ENCODE assay signal across 6 cellular contexts in genomic region chr11:65524010-65524746, GRCh38. TPM values are rescaled to one million over a fixed set of nuclear protein-coding genes. Genes with fewer than 3 reads are reported as not detected.
DNase-seq lines count a peak whose midpoint lies in the region; ATAC-seq and TF ChIP-seq lines count a peak whose summit lies in the region.

No MANE protein-coding gene starts in this region.

- H3K4ac ChIP-seq in trophoblast cell (ENCODE audit: low read depth, low read length), result no peak overlapping the region

- intact Hi-C loops in colonic mucosa (cut with DNase I), result no loop called here

- no peak overlapping the region for H2BK5ac ChIP-seq in trophoblast cell (ENCODE audit: low read depth, low read length, poor library complexity)

- H3K18ac ChIP-seq in trophoblast cell (ENCODE audit: low read length), result no peak overlapping the region

- H3K4me1 ChIP-seq in KMS-11 (ENCODE audit: low read depth, poor library complexity, severe bottlenecking), result peaks cover 4% of the 10 kb centered on the region
- H3K4me1 ChIP-seq in colonic mucosa, result peaks cover 13% of the 10 kb centered on the region
- H3K4me1 ChIP-seq in trophoblast cell (ENCODE audit: control insufficient read depth in 1 of 2, insufficient read depth in 2 of 2, low read length in 2 of 2), result peaks cover 14 to 22% of the 10 kb centered on the region in 2 experiments

- no peak overlapping the region for H2BK120ac ChIP-seq in trophoblast cell (ENCODE audit: insufficient read depth, low read length, poor library complexity)

- peak overlapping the region; percentile 60 for H3K4me2 ChIP-seq in KMS-11
- peak overlapping the region; percentile 53 for H3K4me2 ChIP-seq in trophoblast cell (ENCODE audit: low read length)

- no peaks in the 10 kb centered on the region for H4K20me1 ChIP-seq in KMS-11 (ENCODE audit: insufficient read depth)

- H3K27me3 ChIP-seq in KMS-11 (ENCODE audit: insufficient read depth, low read depth) (peaks cover 4% of the 10 kb centered on the region; the same call in 1 of the 2 replicates), colonic mucosa (no peaks in the 10 kb centered on the region), trophoblast cell (ENCODE audit: insufficient read depth, low read length) (no peaks in the 10 kb centered on the region)

- peaks cover 16% of the 10 kb centered on the region; the same call in 1 of the 2 replicates for H3K79me2 ChIP-seq in KMS-11 (ENCODE audit: insufficient read depth, low read depth)
- peaks cover 10% of the 10 kb centered on the region for H3K79me2 ChIP-seq in trophoblast cell (ENCODE audit: control insufficient read depth, insufficient read depth, low read length, poor library complexity)

- H3K4me3 ChIP-seq in KMS-11 (IDR thresholded peaks at IDR 0.05; ENCODE audit: insufficient read depth, low read depth, low read length), result no peak overlapping the region
- H3K4me3 ChIP-seq in colonic mucosa, result no peak overlapping the region
- H3K4me3 ChIP-seq in trophoblast cell (ENCODE audit: low read depth, low read length), result no peak overlapping the region

- H2AFZ ChIP-seq in KMS-11 (ENCODE audit: low read depth), result peak overlapping the region; percentile 20; the same call in 1 of the 2 replicates
- H2AFZ ChIP-seq in trophoblast cell (ENCODE audit: insufficient read depth, low read length, poor library complexity), result no peak overlapping the region

- no CpG with 5 or more reads among the region's 12 CpGs for WGBS in trophoblast cell (ENCODE audit: extremely low coverage, insufficient coverage, insufficient read length)

- H3K9me3 ChIP-seq in colonic mucosa, result no peaks in the 10 kb centered on the region
- no peaks in the 10 kb centered on the region for H3K9me3 ChIP-seq in trophoblast cell (ENCODE audit: insufficient read depth, low read depth, low read length)

- H2BK12ac ChIP-seq in trophoblast cell (ENCODE audit: low read length), result peak overlapping the region; percentile 19

- peaks cover 10% of the 10 kb centered on the region for H3K79me1 ChIP-seq in trophoblast cell (ENCODE audit: low read length)

- ATAC-seq in HG03139 (IDR thresholded peaks at IDR 0.05; ENCODE audit: unreplicated experiment) (no peak), GM21447 (IDR thresholded peaks at IDR 0.05; ENCODE audit: unreplicated experiment) (no peak)

- no peak overlapping the region for H4K12ac ChIP-seq in trophoblast cell (ENCODE audit: low read depth, low read length)

- peak; percentile 52 for DNase-seq in colonic mucosa
- DNase-seq in trophoblast cell, result no peak
- DNase-seq in NOMO-1 treated with dmso at 0.1 percent for 144 hours (lab: John Stamatoyannopoulos, UW; ENCODE audit: unreplicated experiment), result no peak

- no peak overlapping the region for H4K8ac ChIP-seq in trophoblast cell (ENCODE audit: low read depth, low read length)

- no peak overlapping the region for H3K23ac ChIP-seq in trophoblast cell (ENCODE audit: low read length)

- TF ChIP-seq CTCF in KMS-11 (conservative IDR thresholded peaks at IDR 0.05; ENCODE audit: low read depth, low read length) (no peak), colonic mucosa (IDR thresholded peaks at IDR 0.05) (no peak)

- H4K91ac ChIP-seq in trophoblast cell (ENCODE audit: low read depth, low read length), result peak overlapping the region; percentile 0

- H3K27ac ChIP-seq in KMS-11 (no peak overlapping the region), colonic mucosa (peak overlapping the region; percentile 55), trophoblast cell (ENCODE audit: low read depth, low read length) (no peak overlapping the region)

- H3K9ac ChIP-seq in KMS-11 (no peak overlapping the region), colonic mucosa (ENCODE audit: low read depth in 2 of 2, low read length in 2 of 2) (peak overlapping the region; percentile 36 to 68), trophoblast cell (ENCODE audit: low read length) (no peak overlapping the region)

- H3K14ac ChIP-seq in trophoblast cell (ENCODE audit: low read length), result no peak overlapping the region

- H2AK5ac ChIP-seq in trophoblast cell (ENCODE audit: low read length), result no peak overlapping the region

- H3K36me3 ChIP-seq in KMS-11 (ENCODE audit: insufficient read depth), result no peaks in the 10 kb centered on the region; the same call in 1 of the 2 replicates
- no peaks in the 10 kb centered on the region for H3K36me3 ChIP-seq in colonic mucosa
- H3K36me3 ChIP-seq in trophoblast cell (ENCODE audit: control insufficient read depth in 1 of 2, insufficient read depth in 2 of 2, low read length in 2 of 2), result peaks cover 23 to 24% of the 10 kb centered on the region in 2 experiments

RNA-seq across cellular contexts. Expression of gene SCYL1, which starts 0.7 kb away (rescaled TPM):
- 10 to 100 TPM; 59.2 to 84.1 TPM for total RNA-seq in colonic mucosa
- 117 and 118 TPM in 2 replicates for polyA plus RNA-seq in trophoblast cell (2013)

RNA-seq across cellular contexts. Expression of gene MALAT1, which starts 25.3 kb away (rescaled TPM):
- 1,000 to 10,000 TPM; 4,716 to 6,071 TPM for total RNA-seq in colonic mucosa
- polyA plus RNA-seq in trophoblast cell (2013), result 597 and 615 TPM in 2 replicates

RNA-seq across cellular contexts. Expression of gene LTBP3, which starts 34.0 kb away (rescaled TPM):
- 10 to 100 TPM; 27.3 to 31.1 TPM for total RNA-seq in colonic mucosa
- polyA plus RNA-seq in trophoblast cell (2013), result 36.2 and 40.2 TPM in 2 replicates

RNA-seq across cellular contexts. Expression of gene ZNRD2, which starts 46.1 kb away (rescaled TPM):
- total RNA-seq in colonic mucosa, result 10 to 100 TPM; 16.6 to 30.8 TPM
- 88.8 and 89.4 TPM in 2 replicates for polyA plus RNA-seq in trophoblast cell (2013)

RNA-seq across cellular contexts. Expression of gene FAM89B, which starts 48.2 kb away (rescaled TPM):
- total RNA-seq in colonic mucosa, result 10 to 100 TPM; 27.4 to 32.2 TPM
- 71.6 and 72.3 TPM in 2 replicates for polyA plus RNA-seq in trophoblast cell (2013)

Comparison
In these comparisons a context has a peak if more than half of its experiments do, and no peak if none do; other contexts are left out.
1. H3K9ac ChIP-seq: peak in colonic mucosa (2 of 2); none in KMS-11 (single experiment) and trophoblast cell (single experiment).